Comparison of ENCODE assay signal across 32 cellular contexts in the genomic region with DNA sequence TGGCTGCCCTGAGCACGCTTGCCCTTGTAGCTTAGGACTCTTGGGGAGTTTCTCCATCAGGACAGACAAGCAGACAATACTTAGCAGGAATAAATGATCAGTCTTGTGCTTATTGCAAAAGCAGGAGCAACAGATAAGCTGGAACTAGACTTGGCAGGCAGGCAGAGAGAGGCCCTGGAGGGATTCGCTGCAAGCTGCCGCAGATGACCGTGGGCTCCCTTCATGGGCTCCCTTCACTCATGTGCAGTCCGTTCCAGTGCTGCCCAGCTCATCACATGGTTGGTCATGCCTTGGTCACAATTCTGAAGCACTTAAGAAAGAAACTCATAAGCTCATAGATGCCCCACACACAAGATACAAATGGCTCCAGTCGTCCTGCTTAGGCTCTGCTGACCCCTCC. TPM values are rescaled to one million over a fixed set of nuclear protein-coding genes. Genes with fewer than 3 reads are reported as not detected.
DNase-seq lines count a peak whose midpoint lies in the region; ATAC-seq and TF ChIP-seq lines count a peak whose summit lies in the region.
"Had no signal": no experiment of that assay in that cellular context is flagged by ENCODE, and none has a peak within 500 bp of the region (broad histone marks: within the 10 kb centered on the region; RNA-seq: fewer than 3 reads in every experiment).

No MANE protein-coding gene starts in this region.

- peak; percentile 63 for DNase-seq in Right ventricle myocardium inferior (ENCODE audit: missing footprints)
- no peak for DNase-seq in cardiac septum (ENCODE audit: low spot score)
- DNase-seq in heart left ventricle: no peak
- DNase-seq in mesendoderm: no peak
- DNase-seq in OCI-M1 (lab: John Stamatoyannopoulos, UW): no peak
- DNase-seq in NCI-H1105 treated with DMSO at 0.1 percent for 48 hours (lab: John Stamatoyannopoulos, UW): no peak
- DNase-seq: 8988T; activated CD4-positive, alpha-beta memory T cell treated with anti-CD3 and anti-CD28 coated beads, Interleukin-2, amount 10 ng/mL, durations not matched to agents 7 days and 5 days; activated CD8-positive, alpha-beta memory T cell treated with anti-CD3 and anti-CD28 coated beads, Interleukin-2, amount 50 U/mL, for 4 hours; activated naive CD4-positive, alpha-beta T cell treated with Interleukin-2 at 50 U/mL for 16 hours; dermis blood vessel endothelial cell; DMS79; endodermal cell; GM23248; hippocampal formation; left colon; NCI-H1105; NCI-H2081; NCI-H226; NCI-H526 treated with DMSO at 0.1 percent for 48 hours; PC-9; sigmoid colon; stimulated activated CD4-positive, alpha-beta T cell treated with anti-CD3 and anti-CD28 coated beads, Interleukin-4, amount 100 ng/mL, for 1 hour had no signal

- H3K18ac ChIP-seq in mesendoderm (ENCODE audit: low read length): no peak overlapping the region

- no peak overlapping the region for H3K9ac ChIP-seq in mesendoderm (ENCODE audit: low read length)
- H3K9ac ChIP-seq: GM23248 had no signal

- H3K79me1 ChIP-seq in mesendoderm (ENCODE audit: low read length): no peaks in the 10 kb centered on the region

- no peaks in the 10 kb centered on the region for H3K9me3 ChIP-seq in heart left ventricle
- H3K9me3 ChIP-seq: esophagus muscularis mucosa, gastroesophageal sphincter, prostate gland, sigmoid colon, tibial nerve had no signal

- TF ChIP-seq CTCF in heart left ventricle (IDR thresholded peaks at IDR 0.05): no peak

- 34 to 43% (median 36%) methylated on average over 6 of the region's 6 CpGs for WGBS in heart left ventricle, 4 donors
- no CpG with 5 or more reads among the region's 6 CpGs for WGBS in mesendoderm (ENCODE audit: extremely low coverage, insufficient coverage, low lambda C conversion rate)

- no peak overlapping the region for H4K8ac ChIP-seq in mesendoderm (ENCODE audit: low read depth, low read length)

- no peak overlapping the region for H2BK15ac ChIP-seq in mesendoderm (replicated peaks; ENCODE audit: low read depth)

- H3K27ac ChIP-seq in heart left ventricle (no peak overlapping the region), mesendoderm (ENCODE audit: low read depth, low read length) (no peak overlapping the region)
- H3K27ac ChIP-seq: esophagus muscularis mucosa, gastroesophageal sphincter, GM23248, PC-9, prostate gland, sigmoid colon, tibial nerve had no signal

- H3K4me3 ChIP-seq in heart left ventricle (no peak overlapping the region), mesendoderm (ENCODE audit: low read length) (no peak overlapping the region)
- H3K4me3 ChIP-seq: esophagus muscularis mucosa, gastroesophageal sphincter, GM23248, K562, PC-9, prostate gland, sigmoid colon, tibial nerve had no signal

- ATAC-seq in Right ventricle myocardium inferior: peak; percentile 56
- ATAC-seq in heart left ventricle: peak; percentile 57 to 69 (median 66)
- ATAC-seq in HG02870 (IDR thresholded peaks at IDR 0.05; ENCODE audit: unreplicated experiment): no peak
- no peak for ATAC-seq in HG03469 (IDR thresholded peaks at IDR 0.05; ENCODE audit: unreplicated experiment)
- ATAC-seq: gastroesophageal sphincter, K562, left colon had no signal

- no peak overlapping the region for H3K56ac ChIP-seq in mesendoderm (ENCODE audit: low read length)

- intact Hi-C loops in Right ventricle myocardium inferior (cut with DNase I) (no loop called here), cardiac septum (cut with DNase I) (no loop called here), heart left ventricle (cut with DNase I) (no loop called here)

- peak overlapping the region; percentile 6 for H2AK5ac ChIP-seq in mesendoderm (ENCODE audit: low read length)

- no peak overlapping the region for H3K4me2 ChIP-seq in mesendoderm (ENCODE audit: low read length)
- H3K4me2 ChIP-seq: PC-9 had no signal

- H3K23ac ChIP-seq in mesendoderm (ENCODE audit: low read length): no peak overlapping the region

- H3K4me1 ChIP-seq in heart left ventricle: peaks cover 0 to 18% (median 0%) of the 10 kb centered on the region in 12 donors
- H3K4me1 ChIP-seq in mesendoderm (ENCODE audit: control insufficient read depth, low read depth, low read length): no peaks in the 10 kb centered on the region
- H3K4me1 ChIP-seq: gastroesophageal sphincter, prostate gland, sigmoid colon, tibial nerve had no signal

- TF ChIP-seq POLR2A in heart left ventricle (IDR thresholded peaks at IDR 0.05): no peak

- H2BK5ac ChIP-seq in mesendoderm (ENCODE audit: low read length): no peak overlapping the region

- H3K79me2 ChIP-seq in mesendoderm (ENCODE audit: control insufficient read depth, insufficient read depth, low read length): no peaks in the 10 kb centered on the region

- no peak overlapping the region for H3K4ac ChIP-seq in mesendoderm (ENCODE audit: low read depth, low read length)

- H4K5ac ChIP-seq in mesendoderm (ENCODE audit: low read length): no peak overlapping the region

- no peaks in the 10 kb centered on the region for H3K27me3 ChIP-seq in heart left ventricle
- no peaks in the 10 kb centered on the region for H3K27me3 ChIP-seq in mesendoderm (ENCODE audit: insufficient read depth, low read length, poor library complexity)
- H3K27me3 ChIP-seq: sigmoid colon had no signal

- H2BK120ac ChIP-seq in mesendoderm (ENCODE audit: low read depth, low read length): no peak overlapping the region

- H3K36me3 ChIP-seq in heart left ventricle (no peaks in the 10 kb centered on the region), mesendoderm (ENCODE audit: control insufficient read depth, insufficient read depth, low read length) (no peaks in the 10 kb centered on the region)
- H3K36me3 ChIP-seq: esophagus muscularis mucosa, gastroesophageal sphincter, prostate gland, sigmoid colon, tibial nerve had no signal

RNA-seq across cellular contexts. Expression of a gene that starts 2.4 kb away (rescaled TPM):
- total RNA-seq in Right ventricle myocardium inferior (not detected), cardiac septum (0.13 TPM), heart left ventricle (under 1 TPM in 2 of 9 donors, not detected in 7; 0.11 to 0.31 TPM)
- under 1 TPM; 0.04 to 0.08 TPM for polyA plus RNA-seq in heart left ventricle
- 0.04 TPM for polyA plus RNA-seq in mesendoderm (2013, experiment 1 of 2)
- 0.04 TPM for polyA plus RNA-seq in mesendoderm (2013, experiment 2 of 2)
- total RNA-seq: activated CD4-positive, alpha-beta memory T cell treated with anti-CD3 and anti-CD28 coated beads, Interleukin-2, amount 10 ng/mL, durations not matched to agents 7 days and 5 days; dermis blood vessel endothelial cell; esophagus muscularis mucosa; gastroesophageal sphincter; GM23248; HT1080; prostate gland; sigmoid colon; T-helper 2 cell treated with Interferon-gamma antibody and Interleukin-4, amounts not matched to agents 100 ng/mL and 5 ng/mL, for 36 hours; tibial nerve had no signal

RNA-seq across cellular contexts. Expression of a gene that starts 55.0 kb away (rescaled TPM):
- total RNA-seq in Right ventricle myocardium inferior (2.7 TPM), cardiac septum (2.5 TPM), heart left ventricle (1 to 10 TPM; 1.2 to 7.4 (median 1.8) TPM)
- 10 to 100 TPM in 1 of 2 donors, 1 to 10 TPM in 1; 1.5 to 12.8 TPM for polyA plus RNA-seq in heart left ventricle
- 14.3 TPM for polyA plus RNA-seq in mesendoderm (2013, experiment 1 of 2)
- 14.2 TPM for polyA plus RNA-seq in mesendoderm (2013, experiment 2 of 2)

Comparison
In these comparisons a context has a peak if more than half of its experiments do, and no peak if none do; other contexts are left out.
1. ATAC-seq: peak in Right ventricle myocardium inferior (single experiment) and heart left ventricle (4 of 4); none in HG02870 (single experiment) and HG03469 (single experiment).